30 cellular contexts compared by ENCODE assay signal in genomic region chr9:75541778-75542177, GRCh38.
"Had no signal": no experiment of that assay in that cellular context is flagged by ENCODE, and none has a peak within 500 bp of the region (broad histone marks: within the 10 kb centered on the region; RNA-seq: fewer than 3 reads in every experiment).

No MANE protein-coding gene starts in this region.

- H3K4me1 Mint-ChIP-seq: activated CD4-positive, alpha-beta T cell treated with anti-CD3 and anti-CD28 coated beads for 36 hours; activated CD4-positive, alpha-beta T cell treated with anti-CD3 and anti-CD28 coated beads, Interleukin-2, amount 10 ng/mL, durations not matched to agents 24 days and 14 days; activated CD8-positive, alpha-beta memory T cell treated with anti-CD3 and anti-CD28 coated beads, Interleukin-2, amount 10 ng/mL, durations not matched to agents 7 days and 5 days; activated naive CD4-positive, alpha-beta T cell treated with anti-CD3 and anti-CD28 coated beads, Interleukin-2, amount 50 U/mL, for 24 hours; activated naive CD8-positive, alpha-beta T cell treated with anti-CD3 and anti-CD28 coated beads, Interleukin-2, amount 10 ng/mL, durations not matched to agents 7 days and 5 days; brain; central memory CD8-positive, alpha-beta T cell had no signal

- FAIRE-seq: bronchial epithelial cell had no signal

- H3K36me3 ChIP-seq: ascending aorta, esophagus muscularis mucosa, gastrocnemius medialis had no signal

- DNase-seq: activated CD4-positive, alpha-beta memory T cell treated with anti-CD3 and anti-CD28 coated beads for 36 hours; activated CD4-positive, alpha-beta T cell treated with anti-CD3 and anti-CD28 coated beads for 36 hours; activated CD4-positive, alpha-beta T cell treated with anti-CD3 and anti-CD28 coated beads, Interleukin-2, amount 10 ng/mL, durations not matched to agents 24 days and 14 days; activated CD4-positive, CD25-positive, alpha-beta regulatory T cell; activated CD4-positive, CD25-positive, alpha-beta regulatory T cell treated with anti-CD3 and anti-CD28 coated beads, Interleukin-2, amount 50 U/mL, for 72 hours; activated CD8-positive, alpha-beta memory T cell treated with anti-CD3 and anti-CD28 coated beads, Interleukin-2, amount 10 ng/mL, durations not matched to agents 7 days and 5 days; activated CD8-positive, alpha-beta memory T cell treated with anti-CD3 and anti-CD28 coated beads, Interleukin-2, amount 50 U/mL, for 4 hours; activated CD8-positive, alpha-beta T cell treated with anti-CD3 and anti-CD28 coated beads, Interleukin-2, amount 10 ng/mL, durations not matched to agents 7 days and 5 days; activated effector memory CD4-positive, alpha-beta T cell treated with anti-CD3 and anti-CD28 coated beads, Interleukin-2, amount 50 U/mL, for 16 hours; activated naive CD4-positive, alpha-beta T cell treated with anti-CD3 and anti-CD28 coated beads for 36 hours; activated naive CD8-positive, alpha-beta T cell treated with anti-CD3 and anti-CD28 coated beads, Interleukin-2, amount 10 ng/mL, durations not matched to agents 7 days and 5 days; activated T-cell treated with anti-CD3 and anti-CD28 coated beads, Interleukin-2, amount 50 U/mL, for 1 hour; activated T-cell treated with anti-CD3 and anti-CD28 coated beads, Interleukin-2, amount 50 U/mL, for 48 hours; effector memory CD8-positive, alpha-beta T cell; erythroblast; foreskin keratinocyte; gastrocnemius medialis; glutamatergic neuron; T-helper 2 cell had no signal

- H3K27me3 ChIP-seq: ascending aorta, dorsolateral prefrontal cortex, esophagus muscularis mucosa, foreskin keratinocyte, gastrocnemius medialis had no signal

- H3K4me1 ChIP-seq: ascending aorta, esophagus muscularis mucosa, foreskin keratinocyte, gastrocnemius medialis had no signal

- H3K27me3 Mint-ChIP-seq: activated CD4-positive, alpha-beta memory T cell treated with anti-CD3 and anti-CD28 coated beads for 36 hours; activated CD4-positive, alpha-beta T cell treated with anti-CD3 and anti-CD28 coated beads, Interleukin-2, amount 10 ng/mL, durations not matched to agents 24 days and 14 days; activated CD8-positive, alpha-beta memory T cell treated with anti-CD3 and anti-CD28 coated beads, Interleukin-2, amount 10 ng/mL, durations not matched to agents 7 days and 5 days; activated naive CD4-positive, alpha-beta T cell treated with anti-CD3 and anti-CD28 coated beads, Interleukin-2, amount 50 U/mL, for 24 hours; brain; central memory CD8-positive, alpha-beta T cell; dendritic cell treated with granulocyte-macrophage colony-stimulating factor and Interleukin-4, amounts not matched to agents 40 ng/mL and 50 ng/mL, for 4 days; effector memory CD8-positive, alpha-beta T cell had no signal

- H3K9me3 ChIP-seq: ascending aorta, esophagus muscularis mucosa, gastrocnemius medialis had no signal

- H3K36me3 Mint-ChIP-seq: activated CD4-positive, alpha-beta memory T cell treated with anti-CD3 and anti-CD28 coated beads for 36 hours; activated CD8-positive, alpha-beta memory T cell treated with anti-CD3 and anti-CD28 coated beads, Interleukin-2, amount 10 ng/mL, durations not matched to agents 7 days and 5 days; activated naive CD4-positive, alpha-beta T cell treated with anti-CD3 and anti-CD28 coated beads, Interleukin-2, amount 50 U/mL, for 24 hours; activated naive CD8-positive, alpha-beta T cell treated with anti-CD3 and anti-CD28 coated beads, Interleukin-2, amount 10 ng/mL, durations not matched to agents 7 days and 5 days; brain had no signal

- H3K4me3 Mint-ChIP-seq: activated CD4-positive, alpha-beta memory T cell treated with anti-CD3 and anti-CD28 coated beads for 36 hours; activated CD4-positive, alpha-beta T cell treated with anti-CD3 and anti-CD28 coated beads for 36 hours; activated CD4-positive, alpha-beta T cell treated with anti-CD3 and anti-CD28 coated beads, Interleukin-2, amount 10 ng/mL, durations not matched to agents 24 days and 14 days; activated CD8-positive, alpha-beta memory T cell treated with anti-CD3 and anti-CD28 coated beads, Interleukin-2, amount 10 ng/mL, durations not matched to agents 7 days and 5 days; activated CD8-positive, alpha-beta T cell treated with anti-CD3 and anti-CD28 coated beads, Interleukin-2, amount 10 ng/mL, durations not matched to agents 7 days and 5 days; activated naive CD4-positive, alpha-beta T cell treated with anti-CD3 and anti-CD28 coated beads for 36 hours; activated naive CD4-positive, alpha-beta T cell treated with anti-CD3 and anti-CD28 coated beads, Interleukin-2, amount 50 U/mL, for 24 hours; activated naive CD8-positive, alpha-beta T cell treated with anti-CD3 and anti-CD28 coated beads, Interleukin-2, amount 10 ng/mL, durations not matched to agents 7 days and 5 days; activated T-helper 1 cell treated with anti-CD3 and anti-CD28 coated beads, Interleukin-12 subunit alpha, Interleukin-12 subunit beta, Interleukin-2, Interleukin-4 antibody, amounts not matched to agents 30 ng/mL and 10 ng/mL and 1 ng/mL, durations not matched to agents 14 hours and 24 hours and 36 hours; brain; central memory CD8-positive, alpha-beta T cell; dendritic cell treated with granulocyte-macrophage colony-stimulating factor and Interleukin-4, amounts not matched to agents 40 ng/mL and 50 ng/mL, for 4 days; effector memory CD8-positive, alpha-beta T cell had no signal

- H3K27ac Mint-ChIP-seq: activated CD4-positive, alpha-beta memory T cell treated with anti-CD3 and anti-CD28 coated beads for 36 hours; activated CD4-positive, alpha-beta T cell treated with anti-CD3 and anti-CD28 coated beads for 36 hours; activated CD4-positive, alpha-beta T cell treated with anti-CD3 and anti-CD28 coated beads, Interleukin-2, amount 10 ng/mL, durations not matched to agents 24 days and 14 days; activated CD8-positive, alpha-beta memory T cell treated with anti-CD3 and anti-CD28 coated beads, Interleukin-2, amount 10 ng/mL, durations not matched to agents 7 days and 5 days; activated CD8-positive, alpha-beta T cell treated with anti-CD3 and anti-CD28 coated beads, Interleukin-2, amount 10 ng/mL, durations not matched to agents 7 days and 5 days; activated naive CD4-positive, alpha-beta T cell treated with anti-CD3 and anti-CD28 coated beads for 36 hours; activated naive CD4-positive, alpha-beta T cell treated with anti-CD3 and anti-CD28 coated beads, Interleukin-2, amount 50 U/mL, for 24 hours; activated naive CD8-positive, alpha-beta T cell treated with anti-CD3 and anti-CD28 coated beads, Interleukin-2, amount 10 ng/mL, durations not matched to agents 7 days and 5 days; activated T-helper 1 cell treated with anti-CD3 and anti-CD28 coated beads, Interleukin-12 subunit alpha, Interleukin-12 subunit beta, Interleukin-2, Interleukin-4 antibody, amounts not matched to agents 30 ng/mL and 10 ng/mL and 1 ng/mL, durations not matched to agents 14 hours and 24 hours and 36 hours; activated T-helper 2 cell treated with anti-CD3 and anti-CD28 coated beads, Interferon-gamma antibody, Interleukin-2, Interleukin-4, amounts not matched to agents 10 μg/mL and 5 μg/mL and 100 μg/mL, durations not matched to agents 14 hours and 24 hours and 36 hours; dendritic cell treated with granulocyte-macrophage colony-stimulating factor and Interleukin-4, amounts not matched to agents 40 ng/mL and 50 ng/mL, for 4 days; effector memory CD8-positive, alpha-beta T cell had no signal

- H3K4me3 ChIP-seq: ascending aorta, coronary artery, dorsolateral prefrontal cortex, esophagus muscularis mucosa, gastrocnemius medialis had no signal

- H3K9me3 Mint-ChIP-seq: activated CD4-positive, alpha-beta memory T cell treated with anti-CD3 and anti-CD28 coated beads for 36 hours; activated CD4-positive, alpha-beta T cell treated with anti-CD3 and anti-CD28 coated beads, Interleukin-2, amount 10 ng/mL, durations not matched to agents 24 days and 14 days; activated naive CD4-positive, alpha-beta T cell treated with anti-CD3 and anti-CD28 coated beads for 36 hours; activated naive CD4-positive, alpha-beta T cell treated with anti-CD3 and anti-CD28 coated beads, Interleukin-2, amount 50 U/mL, for 24 hours; activated naive CD8-positive, alpha-beta T cell treated with anti-CD3 and anti-CD28 coated beads, Interleukin-2, amount 10 ng/mL, durations not matched to agents 7 days and 5 days; activated T-helper 1 cell treated with anti-CD3 and anti-CD28 coated beads, Interleukin-12 subunit alpha, Interleukin-12 subunit beta, Interleukin-2, Interleukin-4 antibody, amounts not matched to agents 30 ng/mL and 10 ng/mL and 1 ng/mL, durations not matched to agents 14 hours and 24 hours and 36 hours; activated T-helper 2 cell treated with anti-CD3 and anti-CD28 coated beads, Interferon-gamma antibody, Interleukin-2, Interleukin-4, amounts not matched to agents 10 μg/mL and 5 μg/mL and 100 μg/mL, durations not matched to agents 14 hours and 24 hours and 36 hours; dendritic cell treated with granulocyte-macrophage colony-stimulating factor and Interleukin-4, amounts not matched to agents 40 ng/mL and 50 ng/mL, for 4 days; effector memory CD8-positive, alpha-beta T cell had no signal

- H3K27ac ChIP-seq: ascending aorta, coronary artery, dorsolateral prefrontal cortex, esophagus muscularis mucosa, foreskin keratinocyte, gastrocnemius medialis had no signal
